ENCODE assay signal across 1 cellular context in genomic region chr11:128582496-128583366, GRCh38.
TF ChIP-seq lines count a peak whose summit lies in the region.

No MANE protein-coding gene starts in this region.

TF ChIP-seq in H1, 55 proteins besides CTCF, POLR2A, EP300 and RAD21 (continued from another document):
- TF ChIP-seq CHD7 (IDR thresholded peaks at IDR 0.05; ENCODE audit: insufficient replicate concordance, low read length): peak; percentile 87
- TF ChIP-seq, protein P1, sequence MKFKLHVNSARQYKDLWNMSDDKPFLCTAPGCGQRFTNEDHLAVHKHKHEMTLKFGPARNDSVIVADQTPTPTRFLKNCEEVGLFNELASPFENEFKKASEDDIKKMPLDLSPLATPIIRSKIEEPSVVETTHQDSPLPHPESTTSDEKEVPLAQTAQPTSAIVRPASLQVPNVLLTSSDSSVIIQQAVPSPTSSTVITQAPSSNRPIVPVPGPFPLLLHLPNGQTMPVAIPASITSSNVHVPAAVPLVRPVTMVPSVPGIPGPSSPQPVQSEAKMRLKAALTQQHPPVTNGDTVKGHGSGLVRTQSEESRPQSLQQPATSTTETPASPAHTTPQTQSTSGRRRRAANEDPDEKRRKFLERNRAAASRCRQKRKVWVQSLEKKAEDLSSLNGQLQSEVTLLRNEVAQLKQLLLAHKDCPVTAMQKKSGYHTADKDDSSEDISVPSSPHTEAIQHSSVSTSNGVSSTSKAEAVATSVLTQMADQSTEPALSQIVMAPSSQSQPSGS (IDR thresholded peaks at IDR 0.05; ENCODE audit: low read length): no peak
- TF ChIP-seq TEAD4 (IDR thresholded peaks at IDR 0.05; ENCODE audit: low read depth, low read length): peak; percentile 73; the same call in 1 of the 2 replicates
- TF ChIP-seq MAX (IDR thresholded peaks at IDR 0.05): peak; percentile 74
- TF ChIP-seq SRF (IDR thresholded peaks at IDR 0.05; ENCODE audit: low read depth, low read length): no peak
- 0 out of 2 replicates have a peak, but pooled peaks have one; percentile 20 for TF ChIP-seq CHD2 (IDR thresholded peaks at IDR 0.05; ENCODE audit: low read length)
- peak; percentile 11 for TF ChIP-seq ASH2L (IDR thresholded peaks at IDR 0.05; ENCODE audit: low read length)
- no peak for TF ChIP-seq CEBPB (IDR thresholded peaks at IDR 0.05; ENCODE audit: low read depth, low read length)
- TF ChIP-seq TAF7 (optimal IDR thresholded peaks at IDR 0.05; ENCODE audit: borderline replicate concordance, low read depth, low read length): no peak
- peak in 1 of 2 experiments; percentile 64; a peak in 2 of 4 replicates for TF ChIP-seq SIN3A (conservative IDR thresholded peaks at IDR 0.05 in 1 of 2, IDR thresholded peaks at IDR 0.05 in 1 of 2; ENCODE audit: low read depth in 1 of 2, low read length in 2 of 2)
- TF ChIP-seq SAP30 (IDR thresholded peaks at IDR 0.05; ENCODE audit: insufficient read depth, insufficient replicate concordance, low read length): no peak
- no peak for TF ChIP-seq CBX8 (IDR thresholded peaks at IDR 0.05; ENCODE audit: borderline replicate concordance, low read depth, low read length)
- no peak for TF ChIP-seq JUN (IDR thresholded peaks at IDR 0.05; ENCODE audit: low read depth, low read length)
- TF ChIP-seq GTF2F1 (IDR thresholded peaks at IDR 0.05; ENCODE audit: borderline replicate concordance, low read depth, low read length): peak; percentile 28; the same call in 1 of the 2 replicates
- TF ChIP-seq USF2 (IDR thresholded peaks at IDR 0.05; ENCODE audit: low read length): peak; percentile 51
- TF ChIP-seq CBX5 (IDR thresholded peaks at IDR 0.05; ENCODE audit: low read depth, low read length): no peak
- peak; percentile 76 for TF ChIP-seq POU5F1 (IDR thresholded peaks at IDR 0.05; ENCODE audit: low read depth, low read length)
- TF ChIP-seq BACH1 (IDR thresholded peaks at IDR 0.05; ENCODE audit: low read length): no peak
- no peak for TF ChIP-seq CHD1 (IDR thresholded peaks at IDR 0.05; ENCODE audit: low read depth, low read length)
- no peak for TF ChIP-seq RXRA (IDR thresholded peaks at IDR 0.05; ENCODE audit: insufficient read depth, low read depth, low read length)
- TF ChIP-seq HDAC6 (IDR thresholded peaks at IDR 0.05; ENCODE audit: low read depth, low read length): no peak
- TF ChIP-seq TBP (IDR thresholded peaks at IDR 0.05; ENCODE audit: low read depth, low read length): peak; percentile 42; the same call in 1 of the 2 replicates
- no peak for TF ChIP-seq SIX5 (IDR thresholded peaks at IDR 0.05; ENCODE audit: low read depth, low read length)
- TF ChIP-seq GABPA (IDR thresholded peaks at IDR 0.05; ENCODE audit: borderline replicate concordance, insufficient read depth, low read length): no peak
- peak in 1 of 2 experiments; percentile 84; a peak in 1 of 4 replicates for TF ChIP-seq HDAC2 (IDR thresholded peaks at IDR 0.05; ENCODE audit: borderline replicate concordance in 1 of 2, low read depth in 2 of 2, low read length in 2 of 2)
- no peak for TF ChIP-seq SIRT6 (IDR thresholded peaks at IDR 0.05; ENCODE audit: low read length)
- TF ChIP-seq, protein P2, sequence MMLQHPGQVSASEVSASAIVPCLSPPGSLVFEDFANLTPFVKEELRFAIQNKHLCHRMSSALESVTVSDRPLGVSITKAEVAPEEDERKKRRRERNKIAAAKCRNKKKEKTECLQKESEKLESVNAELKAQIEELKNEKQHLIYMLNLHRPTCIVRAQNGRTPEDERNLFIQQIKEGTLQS (IDR thresholded peaks at IDR 0.05; ENCODE audit: insufficient read depth, low read depth, low read length): no peak
- TF ChIP-seq YY1 (IDR thresholded peaks at IDR 0.05; ENCODE audit: low read depth, low read length): no peak
- no peak for TF ChIP-seq E2F6 (IDR thresholded peaks at IDR 0.05)
- TF ChIP-seq RBBP5 (IDR thresholded peaks at IDR 0.05; ENCODE audit: borderline replicate concordance, low read depth, low read length): no peak
